In genomic region chr1:66176012-66176715, GRCh38 we compare ENCODE assay signal across 1 cellular context.
TF ChIP-seq lines count a peak whose summit lies in the region.

No MANE protein-coding gene starts in this region.

TF ChIP-seq in GM23338, 12 proteins besides CTCF, POLR2A, EP300 and RAD21 (continued from another document):
- TF ChIP-seq REST (IDR thresholded peaks at IDR 0.05; ENCODE audit: unreplicated experiment): no peak
